Comparison of ENCODE assay signal across 26 cellular contexts in genomic region chr4:110335399-110335798, GRCh38.
"Had no signal": no experiment of that assay in that cellular context is flagged by ENCODE, and none has a peak within 500 bp of the region (broad histone marks: within the 10 kb centered on the region; RNA-seq: fewer than 3 reads in every experiment).

No MANE protein-coding gene starts in this region.

- H3K4me1 ChIP-seq: colonic mucosa, esophagus squamous epithelium, gastrocnemius medialis, heart right ventricle, left lung, lower lobe of right lung had no signal

- FAIRE-seq: endometrium, islet of Langerhans, keratinocyte had no signal

- H3K4me3 ChIP-seq: colonic mucosa, esophagus squamous epithelium, gastrocnemius medialis, heart right ventricle, left lung, lower lobe of right lung, mucosa of descending colon had no signal

- ATAC-seq: effector memory CD8-positive, alpha-beta T cell; esophagus mucosa; gastrocnemius medialis; heart right ventricle; left cardiac atrium; left lung; left ventricle myocardium superior; lower lobe of right lung; mucosa of descending colon had no signal

- H3K36me3 ChIP-seq: colonic mucosa, esophagus squamous epithelium, gastrocnemius medialis, heart right ventricle, left lung, lower lobe of right lung had no signal

- H3K9me3 ChIP-seq: colonic mucosa, esophagus squamous epithelium, gastrocnemius medialis, heart right ventricle, left lung, lower lobe of right lung, mucosa of descending colon had no signal

- H3K27ac ChIP-seq: colonic mucosa, epithelial cell of prostate, esophagus squamous epithelium, gastrocnemius medialis, heart right ventricle, left lung, lower lobe of right lung had no signal

- DNase-seq: colonic mucosa; cortex of kidney; effector CD8-positive, alpha-beta T cell; effector memory CD8-positive, alpha-beta T cell; endodermal cell; erythroblast; esophagus squamous epithelium; foreskin fibroblast; foreskin melanocyte; gastrocnemius medialis; glutamatergic neuron; head of caudate nucleus; heart right ventricle; hippocampal formation; left cardiac atrium; left lung; left ventricle myocardium superior; lower lobe of right lung; mesendoderm; mucosa of descending colon; naive B cell had no signal

- H3K27me3 ChIP-seq: colonic mucosa, esophagus squamous epithelium, gastrocnemius medialis, heart right ventricle, left lung had no signal
